Comparison of ENCODE assay signal across 8 cellular contexts in the genomic region with DNA sequence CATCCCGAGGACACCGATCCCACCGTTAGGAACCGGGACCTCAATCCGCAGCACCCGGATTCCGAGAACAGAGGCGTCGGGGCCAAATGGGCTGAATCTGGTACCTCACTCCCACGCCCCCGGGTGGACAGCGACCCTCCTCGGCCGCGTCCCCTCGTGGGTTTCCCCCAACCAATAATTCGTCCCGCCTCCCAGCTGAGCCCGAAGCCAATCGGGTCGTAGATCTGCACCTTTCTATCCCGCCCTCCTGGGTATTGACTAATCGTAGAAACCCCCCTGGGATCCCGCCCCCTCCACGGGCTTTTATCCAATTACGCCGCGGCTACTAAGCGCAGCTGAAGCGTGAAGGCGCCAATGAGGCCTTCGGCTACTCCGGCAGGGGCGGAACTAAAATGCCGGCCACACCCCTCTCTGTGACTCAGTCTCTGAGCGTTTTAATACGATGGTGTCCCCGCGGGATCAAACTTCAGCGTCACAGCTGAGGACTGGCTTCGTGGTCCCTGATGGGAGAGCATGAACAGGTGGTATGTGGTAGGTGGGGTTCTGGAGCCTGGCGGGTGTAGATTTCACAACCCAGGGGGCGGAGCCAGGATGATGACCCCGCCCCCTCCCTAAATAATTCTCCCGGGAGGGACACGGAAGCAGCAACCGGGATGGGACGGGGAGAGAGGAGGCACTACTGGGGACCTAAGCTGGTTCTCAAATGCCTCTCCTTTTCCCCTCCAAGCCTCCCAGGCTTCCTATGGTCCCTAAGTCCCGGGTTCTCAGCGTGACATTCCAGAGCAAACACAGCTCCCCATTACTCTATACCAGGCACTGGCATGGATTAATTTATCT. TPM values are rescaled to one million over a fixed set of nuclear protein-coding genes. Genes with fewer than 3 reads are reported as not detected.
DNase-seq lines count a peak whose midpoint lies in the region; ATAC-seq and TF ChIP-seq lines count a peak whose summit lies in the region.

A gene with protein sequence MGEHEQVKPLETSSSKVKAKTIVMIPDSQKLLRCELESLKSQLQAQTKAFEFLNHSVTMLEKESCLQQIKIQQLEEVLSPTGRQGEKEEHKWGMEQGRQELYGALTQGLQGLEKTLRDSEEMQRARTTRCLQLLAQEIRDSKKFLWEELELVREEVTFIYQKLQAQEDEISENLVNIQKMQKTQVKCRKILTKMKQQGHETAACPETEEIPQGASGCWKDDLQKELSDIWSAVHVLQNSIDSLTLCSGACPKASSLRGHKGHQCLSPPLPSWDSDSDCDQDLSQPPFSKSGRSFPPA (plus strand): TSS at position 416 of the 837 bp plus-strand sequence. CDS start 88 bp downstream, at position 504.
A gene (minus strand): TSS at position 165 of the 837 bp plus-strand sequence. CDS start 649 bp downstream, outside the sequence.

- no peaks in the 10 kb centered on the region for H3K27me3 ChIP-seq in AG04450 (ENCODE audit: control insufficient read depth, insufficient read depth, low read length)
- H3K27me3 ChIP-seq in WERI-Rb-1 (ENCODE audit: insufficient read depth, low read depth, severe bottlenecking), result no peaks in the 10 kb centered on the region
- H3K27me3 ChIP-seq in mammary epithelial cell (ENCODE audit: insufficient read depth, low read length), result no peaks in the 10 kb centered on the region
- H3K27me3 ChIP-seq in iPS-20b (ENCODE audit: insufficient read depth, low read length), result no peaks in the 10 kb centered on the region

- dilution Hi-C loops in mammary epithelial cell (cut with HindIII; ENCODE audit: low sequenced_read_pairs), result no loop called here

- 0 out of 2 replicates have a peak, but pooled peaks have one; percentile 8 for TF ChIP-seq CTCF in AG04450 (IDR thresholded peaks at IDR 0.05; ENCODE audit: low read depth, low read length)
- peak; percentile 41; the same call in 1 of the 2 replicates for TF ChIP-seq CTCF in WERI-Rb-1 (IDR thresholded peaks at IDR 0.05; ENCODE audit: low read depth, low read length)
- no peak for TF ChIP-seq CTCF in mammary epithelial cell (conservative IDR thresholded peaks at IDR 0.05 in 1 of 2, IDR thresholded peaks at IDR 0.05 in 1 of 2; ENCODE audit: extremely low read depth in 1 of 2, insufficient read depth in 1 of 2, low read depth in 1 of 2, low read length in 2 of 2)

- H3K9ac ChIP-seq in mammary epithelial cell (ENCODE audit: insufficient read depth, low read length), result peak within 1 kb of the TSS; percentile 75
- H3K9ac ChIP-seq in iPS-20b (ENCODE audit: low read depth, low read length), result peak within 1 kb of the TSS; percentile 88; the same call in 1 of the 2 replicates

- H3K4me3 ChIP-seq in AG04450 (ENCODE audit: low read depth, low read length), result peak within 1 kb of the TSS; percentile 90
- H3K4me3 ChIP-seq in WERI-Rb-1 (ENCODE audit: low read depth, low read length), result peak within 1 kb of the TSS; percentile 86
- peak within 1 kb of the TSS; percentile 54 to 95 (median 74) for H3K4me3 ChIP-seq in mammary epithelial cell (replicated peaks in 1 of 3; ENCODE audit: insufficient read depth in 1 of 3, low read depth in 2 of 3, low read length in 3 of 3)
- peak within 1 kb of the TSS; percentile 96 for H3K4me3 ChIP-seq in iPS-20b (ENCODE audit: low read length)
- H3K4me3 ChIP-seq in skin epidermis, result peak within 1 kb of the TSS; percentile 53 to 76 (median 67)

- POLR2A ChIA-PET in AG04450 (lab: Yijun Ruan, JAX), result interaction anchor here (0.7 to 1.1 kb wide), 4 partner anchors 22 to 183 kb away, joined by 3 to 8 read pairs (median 5); a partner anchor contains a TSS

- H3K27ac ChIP-seq in AG04450 (ENCODE audit: low read depth, low read length) (peak within 1 kb of the TSS; percentile 71), WERI-Rb-1 (peak within 1 kb of the TSS; percentile 77), mammary epithelial cell (ENCODE audit: insufficient read depth, low read depth, low read length) (peak within 1 kb of the TSS; percentile 79), iPS-20b (ENCODE audit: low read length) (no peak within 1 kb of the TSS), skin epidermis (peak within 1 kb of the TSS in 20 of 21 experiments; percentile 60 to 91 (median 83))

- H3K9me3 ChIP-seq in AG04450 (ENCODE audit: control insufficient read depth, insufficient read depth, low read length) (peaks cover 14% of the 10 kb centered on the region), WERI-Rb-1 (ENCODE audit: severe bottlenecking) (peaks cover 13% of the 10 kb centered on the region), mammary epithelial cell (replicated peaks; ENCODE audit: insufficient read depth, low read length) (peaks cover 5% of the 10 kb centered on the region), iPS-20b (ENCODE audit: insufficient read depth, low read depth, low read length) (no peaks in the 10 kb centered on the region)

- CTCF ChIA-PET in AG04450 (lab: Charles Lee), result interaction anchor here (1.1 to 1.7 kb wide), 3 partner anchors 35 to 103 kb away, joined by 3 to 8 read pairs (median 5); no protein-coding TSS in a partner anchor
- CTCF ChIA-PET in mammary epithelial cell (lab: Charles Lee; ENCODE audit: low non-redundant PET), result no interaction called here

- DNase-seq in AG04450 (ENCODE audit: low read depth, low spot score) (peak; percentile 97), NCI-H2196 treated with DMSO at 0.1 percent for 48 hours (lab: John Stamatoyannopoulos, UW; ENCODE audit: unreplicated experiment) (peak; percentile 97), WERI-Rb-1 (peak; percentile 99), mammary epithelial cell (peak; percentile 99)

- WGBS in mammary epithelial cell (ENCODE audit: low coverage, missing lambda C conversion rate), result 2% methylated on average over 7 of the region's 50 CpGs

- peak within 1 kb of the TSS; percentile 93 for H2AFZ ChIP-seq in mammary epithelial cell (ENCODE audit: low read depth, low read length)

- H3K4me1 ChIP-seq in mammary epithelial cell (ENCODE audit: insufficient read depth, low read length) (peaks cover 23% of the 10 kb centered on the region), iPS-20b (ENCODE audit: insufficient read depth, low read length) (peaks cover 4% of the 10 kb centered on the region)

- peak within 1 kb of the TSS; percentile 72 for H3K4me2 ChIP-seq in mammary epithelial cell (ENCODE audit: insufficient read depth, low read depth, low read length)

- no peaks in the 10 kb centered on the region for H4K20me1 ChIP-seq in mammary epithelial cell (ENCODE audit: insufficient read depth, low read length)

- peak; percentile 80 for ATAC-seq in GM18870 (IDR thresholded peaks at IDR 0.05; ENCODE audit: unreplicated experiment)
- peak; percentile 89 for ATAC-seq in HG03135 (IDR thresholded peaks at IDR 0.05; ENCODE audit: unreplicated experiment)

- TSS peak; percentile 87 for BruUV-seq in mammary epithelial cell (replicated peaks; lab: Mats Ljungman, UMichigan)

- in situ Hi-C loops in mammary epithelial cell (cut with MboI; ENCODE audit: low sequenced_read_pairs in 2 of 2), result no loop called here

- intact Hi-C loops in mammary epithelial cell (cut with micrococcal nuclease), result loop anchor here (1.0 kb wide), 1 partner anchor 29 kb away; no protein-coding TSS in a partner anchor

- no peaks in the 10 kb centered on the region for H3K79me2 ChIP-seq in mammary epithelial cell (ENCODE audit: insufficient read depth, low read length)

- H3K36me3 ChIP-seq in WERI-Rb-1 (peaks cover 9% of the 10 kb centered on the region), mammary epithelial cell (ENCODE audit: insufficient read depth, low read length) (no peaks in the 10 kb centered on the region), iPS-20b (ENCODE audit: insufficient read depth, low read depth, low read length) (no peaks in the 10 kb centered on the region)

RNA-seq across cellular contexts. Expression of the first gene that starts in this region (rescaled TPM):
- polyA plus RNA-seq in AG04450 (2011; rRNA removed), result 12.1 and 14.6 TPM in 2 replicates
- polyA minus RNA-seq in AG04450 (2011; rRNA and poly(A)+ RNA removed), result 7.5 and 14.5 TPM in 2 replicates
- 10 to 100 TPM in 1 of 2 donors, 1 to 10 TPM in 1; 4.0 to 10.9 TPM for total RNA-seq in mammary epithelial cell
- 6.0 TPM for polyA plus RNA-seq in mammary epithelial cell
- polyA minus RNA-seq in mammary epithelial cell, result not detected

RNA-seq across cellular contexts. Expression of the second gene that starts in this region (rescaled TPM):
- polyA plus RNA-seq in AG04450 (2011; rRNA removed) (71.9 and 90.6 TPM in 2 replicates), mammary epithelial cell (130 TPM)
- 49.4 and 55.9 TPM in 2 replicates for polyA minus RNA-seq in AG04450 (2011; rRNA and poly(A)+ RNA removed)
- 10 to 100 TPM; 57.5 to 72.0 TPM for total RNA-seq in mammary epithelial cell
- 73.8 TPM for polyA minus RNA-seq in mammary epithelial cell

Comparison
In these comparisons a context has a peak if more than half of its experiments do, and no peak if none do; other contexts are left out.
1. CTCF ChIP-seq: peak in AG04450 (single experiment) and WERI-Rb-1 (single experiment); none in mammary epithelial cell (0 of 2).
2. Peak in every context shown above with its lines, with median percentiles within 50 percentile points of each other: DNase-seq and H3K4me3 ChIP-seq.